In genomic region chr7:77940647-77941046, GRCh38 we compare ENCODE assay signal across 1 cellular context.
TF ChIP-seq lines count a peak whose summit lies in the region.

No MANE protein-coding gene starts in this region.

TF ChIP-seq in GM12878, 131 proteins besides CTCF, POLR2A, EP300 and RAD21 (continued from another document):
- TF ChIP-seq CUX1 (IDR thresholded peaks at IDR 0.05; ENCODE audit: insufficient replicate concordance, low read depth, low read length) (no peak), ZNF384 (IDR thresholded peaks at IDR 0.05; ENCODE audit: borderline replicate concordance, low read depth, low read length) (peak; percentile 47)
